21 cellular contexts compared by ENCODE assay signal in the genomic region with DNA sequence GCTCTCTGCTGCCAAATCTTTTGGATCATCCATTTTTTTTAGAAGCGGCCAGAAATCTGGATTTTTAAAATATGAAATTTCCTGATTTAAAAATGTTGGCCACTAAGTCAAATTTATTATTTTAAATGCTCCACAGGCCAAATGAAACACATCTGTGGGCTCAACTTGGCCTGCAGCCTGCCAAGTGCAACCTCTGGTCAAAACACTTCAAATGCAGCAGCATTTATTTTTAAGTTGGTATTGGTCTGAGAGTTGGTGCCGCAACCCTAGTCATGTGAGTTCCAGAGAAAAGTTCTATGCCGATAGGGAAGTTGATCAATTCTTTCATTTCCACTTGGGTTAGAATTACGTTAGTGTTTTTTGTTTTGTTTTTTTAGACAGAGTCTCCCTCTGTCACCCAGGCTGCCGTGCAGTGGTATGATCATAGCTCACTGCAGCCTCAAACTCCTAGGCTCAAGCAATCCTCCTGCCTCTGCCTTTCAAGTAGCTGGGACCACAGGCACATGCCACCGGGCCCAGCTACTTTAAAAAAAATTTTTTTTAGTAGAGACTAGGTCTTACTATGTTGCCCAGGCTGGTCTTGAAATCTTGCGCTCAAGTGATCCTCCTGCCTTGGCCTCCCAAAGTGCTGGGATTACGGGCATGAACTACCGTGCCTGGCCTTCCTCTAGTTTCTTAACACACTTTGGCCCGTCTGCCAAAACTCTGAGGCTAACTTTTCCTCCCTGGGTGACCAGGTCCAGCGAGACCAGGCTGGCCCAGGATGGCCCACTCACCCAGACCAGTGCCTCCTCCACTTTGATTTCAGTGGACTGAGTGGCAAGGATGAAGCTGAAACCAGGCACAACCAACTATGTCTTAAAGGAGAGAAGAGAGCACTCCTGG.
DNase-seq lines count a peak whose midpoint lies in the region; TF ChIP-seq lines count a peak whose summit lies in the region.
"Had no signal": no experiment of that assay in that cellular context is flagged by ENCODE, and none has a peak within 500 bp of the region (broad histone marks: within the 10 kb centered on the region; RNA-seq: fewer than 3 reads in every experiment).

No MANE protein-coding gene starts in this region.

- no peak for TF ChIP-seq POLR2A in erythroblast (IDR thresholded peaks at IDR 0.05; ENCODE audit: low read length)

- H3K9ac ChIP-seq in neuronal stem cell (ENCODE audit: low read depth, low read length, poor library complexity): no peak overlapping the region
- no peak overlapping the region for H3K9ac ChIP-seq in mesendoderm (ENCODE audit: low read length)

- H3K36me3 ChIP-seq in right atrium auricular region (no peaks in the 10 kb centered on the region), left ventricle myocardium inferior (no peaks in the 10 kb centered on the region), neuronal stem cell (replicated peaks in 1 of 2; ENCODE audit: control insufficient read depth in 2 of 2, insufficient read depth in 2 of 2, low read length in 2 of 2) (no peaks in the 10 kb centered on the region), mesendoderm (ENCODE audit: control insufficient read depth, insufficient read depth, low read length) (no peaks in the 10 kb centered on the region)

- no peaks in the 10 kb centered on the region for H3K79me1 ChIP-seq in neuronal stem cell (ENCODE audit: low read depth, low read length)
- H3K79me1 ChIP-seq in mesendoderm (ENCODE audit: low read length): no peaks in the 10 kb centered on the region

- H3K18ac ChIP-seq in neuronal stem cell (ENCODE audit: low read length): no peak overlapping the region
- H3K18ac ChIP-seq in mesendoderm (ENCODE audit: low read length): no peak overlapping the region

- H3K79me2 ChIP-seq in mesendoderm (ENCODE audit: control insufficient read depth, insufficient read depth, low read length): no peaks in the 10 kb centered on the region

- H2AK5ac ChIP-seq in neuronal stem cell (ENCODE audit: low read depth, low read length): no peak overlapping the region
- H2AK5ac ChIP-seq in mesendoderm (ENCODE audit: low read length): no peak overlapping the region

- H3K4me1 ChIP-seq in right atrium auricular region (no peaks in the 10 kb centered on the region), left ventricle myocardium inferior (no peaks in the 10 kb centered on the region), neuronal stem cell (ENCODE audit: control insufficient read depth in 2 of 2, insufficient read depth in 1 of 2, low read depth in 1 of 2, low read length in 2 of 2) (no peaks in the 10 kb centered on the region), mesendoderm (ENCODE audit: control insufficient read depth, low read depth, low read length) (no peaks in the 10 kb centered on the region)
- H3K4me1 ChIP-seq: A549 had no signal

- DNase-seq in right atrium auricular region (ENCODE audit: low spot score) (peak; percentile 58), left ventricle myocardium inferior (no peak), coronary artery (ENCODE audit: low spot score) (no peak), neuronal stem cell (ENCODE audit: low spot score) (no peak), ecto neural progenitor cell (ENCODE audit: low spot score) (no peak), mesendoderm (no peak), RPMI8226 (no peak), erythroblast (lab: John Stamatoyannopoulos, UW) (no peak)
- DNase-seq: Calu3, NCI-H1092 treated with DMSO at 0.1 percent for 48 hours, NCI-H1694, NCI-H2107, NCI-H226, NCI-H526 treated with DMSO at 0.1 percent for 48 hours, Right ventricle myocardium superior had no signal

- no CpG with 5 or more reads among the region's 11 CpGs for WGBS in neuronal stem cell (ENCODE audit: extremely low coverage in 2 of 2, insufficient read length in 2 of 2, insufficient replicate concordance in 1 of 2), 2 donors
- no CpG with 5 or more reads among the region's 11 CpGs for WGBS in mesendoderm (ENCODE audit: extremely low coverage, insufficient coverage, low lambda C conversion rate)

- TF ChIP-seq CTCF in right atrium auricular region (IDR thresholded peaks at IDR 0.05): no peak
- TF ChIP-seq CTCF in left ventricle myocardium inferior (IDR thresholded peaks at IDR 0.05; ENCODE audit: borderline replicate concordance): no peak
- TF ChIP-seq CTCF in coronary artery (IDR thresholded peaks at IDR 0.05): no peak

- intact Hi-C loops in left ventricle myocardium inferior (cut with micrococcal nuclease): no loop called here

- no peaks in the 10 kb centered on the region for H3K27me3 ChIP-seq in right atrium auricular region
- no peaks in the 10 kb centered on the region for H3K27me3 ChIP-seq in left ventricle myocardium inferior (ENCODE audit: low read depth)
- H3K27me3 ChIP-seq in neuronal stem cell (ENCODE audit: control insufficient read depth in 3 of 3, insufficient read depth in 3 of 3, low read depth in 1 of 3, low read length in 3 of 3): no peaks in the 10 kb centered on the region
- no peaks in the 10 kb centered on the region for H3K27me3 ChIP-seq in mesendoderm (ENCODE audit: insufficient read depth, low read length, poor library complexity)

- no peak overlapping the region for H2BK120ac ChIP-seq in neuronal stem cell (ENCODE audit: low read depth, low read length)
- no peak overlapping the region for H2BK120ac ChIP-seq in mesendoderm (ENCODE audit: low read depth, low read length)

- H3K4me2 ChIP-seq in neuronal stem cell (ENCODE audit: insufficient read depth, low read length, poor library complexity, severe bottlenecking) (no peak overlapping the region), mesendoderm (ENCODE audit: low read length) (no peak overlapping the region)
- H3K4me2 ChIP-seq: A549, GM23338 had no signal

- no peak overlapping the region for H4K5ac ChIP-seq in mesendoderm (ENCODE audit: low read length)

- no peak overlapping the region for H2BK12ac ChIP-seq in neuronal stem cell (ENCODE audit: low read length)

- H2BK5ac ChIP-seq in neuronal stem cell (ENCODE audit: low read length): no peak overlapping the region
- no peak overlapping the region for H2BK5ac ChIP-seq in mesendoderm (ENCODE audit: low read length)

- H3K14ac ChIP-seq in neuronal stem cell (ENCODE audit: low read length): peak overlapping the region; percentile 79

- H3K9me3 ChIP-seq in right atrium auricular region (peaks cover 0 to 13% of the 10 kb centered on the region in 2 donors), left ventricle myocardium inferior (replicated peaks) (peaks cover 15% of the 10 kb centered on the region), neuronal stem cell (replicated peaks in 1 of 2; ENCODE audit: control insufficient read depth in 2 of 2, insufficient read depth in 1 of 2, low read depth in 1 of 2, low read length in 2 of 2) (peaks cover 6 to 12% of the 10 kb centered on the region in 2 donors)

- H3K27ac ChIP-seq in right atrium auricular region (no peak overlapping the region), left ventricle myocardium inferior (replicated peaks) (no peak overlapping the region), coronary artery (peak overlapping the region; percentile 56 to 62), neuronal stem cell (replicated peaks; ENCODE audit: low read length) (no peak overlapping the region), mesendoderm (ENCODE audit: low read depth, low read length) (no peak overlapping the region)
- H3K27ac ChIP-seq: C4-2B, HL-60 had no signal

- no peak overlapping the region for H3K4me3 ChIP-seq in right atrium auricular region
- no peak overlapping the region for H3K4me3 ChIP-seq in left ventricle myocardium inferior
- H3K4me3 ChIP-seq in coronary artery: no peak overlapping the region
- no peak overlapping the region for H3K4me3 ChIP-seq in neuronal stem cell (ENCODE audit: low read length in 2 of 2)
- no peak overlapping the region for H3K4me3 ChIP-seq in mesendoderm (ENCODE audit: low read length)
- H3K4me3 ChIP-seq: A549, GM12878, GM23338, K562 had no signal

- H4K8ac ChIP-seq in neuronal stem cell (ENCODE audit: low read depth, low read length): no peak overlapping the region
- no peak overlapping the region for H4K8ac ChIP-seq in mesendoderm (ENCODE audit: low read depth, low read length)

- H3K23ac ChIP-seq in neuronal stem cell (ENCODE audit: low read depth, low read length, poor library complexity) (no peak overlapping the region), mesendoderm (ENCODE audit: low read length) (no peak overlapping the region)

- no peak overlapping the region for H2BK15ac ChIP-seq in neuronal stem cell (ENCODE audit: low read length)
- no peak overlapping the region for H2BK15ac ChIP-seq in mesendoderm (replicated peaks; ENCODE audit: low read depth)

- no peak overlapping the region for H4K91ac ChIP-seq in neuronal stem cell (ENCODE audit: low read depth, low read length, poor library complexity)

- no peak overlapping the region for H3K4ac ChIP-seq in neuronal stem cell (ENCODE audit: low read length)
- no peak overlapping the region for H3K4ac ChIP-seq in mesendoderm (ENCODE audit: low read depth, low read length)

- no peak overlapping the region for H3K56ac ChIP-seq in mesendoderm (ENCODE audit: low read length)

- no peak overlapping the region for H2AFZ ChIP-seq in neuronal stem cell (ENCODE audit: low read length)
- H2AFZ ChIP-seq: GM23338 had no signal

Comparison
In these comparisons a context has a peak if more than half of its experiments do, and no peak if none do; other contexts are left out.
1. H3K27ac ChIP-seq: peak in coronary artery (2 of 2); none in right atrium auricular region (0 of 2), left ventricle myocardium inferior (single experiment), neuronal stem cell (single experiment) and mesendoderm (single experiment).